ENCODE assay signal across 12 cellular contexts in genomic region chr22:22348127-22348814, GRCh38.
DNase-seq lines count a peak whose midpoint lies in the region; ATAC-seq and TF ChIP-seq lines count a peak whose summit lies in the region.
"Had no signal": no experiment of that assay in that cellular context is flagged by ENCODE, and none has a peak within 500 bp of the region (broad histone marks: within the 10 kb centered on the region; RNA-seq: fewer than 3 reads in every experiment).

No MANE protein-coding gene starts in this region.

- H3K36me3 ChIP-seq in kidney epithelial cell (ENCODE audit: control insufficient read depth, insufficient read depth, low read length) (no peaks in the 10 kb centered on the region), heart right ventricle (no peaks in the 10 kb centered on the region)
- H3K36me3 ChIP-seq: colonic mucosa had no signal

- 37 to 48% methylated on average over 5 of the region's 5 CpGs for WGBS in heart right ventricle, 2 donors

- intact Hi-C loops in CD14-positive monocyte (cut with micrococcal nuclease) (no loop called here), heart right ventricle (cut with DNase I) (loop anchor here in 3 of 10 donors (1.0 to 10.0 kb wide), 3 partner anchors 50 to 777 kb away; partner anchors contain the start of gene IGLL5 (in 1 of the 3))

- H3K36me3 Mint-ChIP-seq in CD14-positive monocyte: no peaks in the 10 kb centered on the region

- peaks cover 19% of the 10 kb centered on the region for H3K4me1 Mint-ChIP-seq in CD14-positive monocyte

- TF ChIP-seq CTCF in GM12873 (IDR thresholded peaks at IDR 0.05; ENCODE audit: insufficient read depth, low read depth, low read length, missing control alignments) (peak; percentile 37), kidney epithelial cell (IDR thresholded peaks at IDR 0.05; ENCODE audit: insufficient read depth, low read length, poor library complexity, severe bottlenecking) (peak; percentile 29), CD14-positive monocyte (IDR thresholded peaks at IDR 0.05) (no peak), heart right ventricle (IDR thresholded peaks at IDR 0.05) (peak in 2 of 9 donors; percentile 11 to 18)

- DNase-seq in Ammon's horn (ENCODE audit: low spot score) (peak; percentile 89), UCSD-AML1 (lab: John Stamatoyannopoulos, UW; ENCODE audit: unreplicated experiment) (peak; percentile 32), kidney epithelial cell (ENCODE audit: low read depth) (no peak), CD14-positive monocyte (ENCODE audit: low spot score) (no peak), heart right ventricle (no peak)
- DNase-seq in effector CD8-positive, alpha-beta T cell (lab: John Stamatoyannopoulos, UW): no peak
- DNase-seq: colonic mucosa; NCI-H345; stimulated activated CD4-positive, alpha-beta T cell treated with anti-CD3 and anti-CD28 coated beads, Interleukin-4, amount 100 ng/mL, for 24 hours had no signal

- H3K27ac ChIP-seq in heart right ventricle: no peak overlapping the region
- H3K27ac ChIP-seq: colonic mucosa had no signal

- H3K4me1 ChIP-seq in heart right ventricle: peaks cover 0 to 11% (median 0%) of the 10 kb centered on the region in 9 donors
- H3K4me1 ChIP-seq: colonic mucosa had no signal

- ATAC-seq in HG03139 (IDR thresholded peaks at IDR 0.05; ENCODE audit: unreplicated experiment) (no peak), heart right ventricle (no peak)

- H3K9me3 Mint-ChIP-seq in CD14-positive monocyte: no peaks in the 10 kb centered on the region

- no peaks in the 10 kb centered on the region for H3K9me3 ChIP-seq in heart right ventricle
- H3K9me3 ChIP-seq: colonic mucosa had no signal

- peak overlapping the region in 1 of 7 donors; percentile 37 for H3K27ac Mint-ChIP-seq in CD14-positive monocyte

- no peak overlapping the region for H3K4me3 Mint-ChIP-seq in CD14-positive monocyte

- no peak overlapping the region for H3K4me3 ChIP-seq in kidney epithelial cell (ENCODE audit: low read depth, low read length)
- no peak overlapping the region for H3K4me3 ChIP-seq in heart right ventricle
- H3K4me3 ChIP-seq: colonic mucosa, lung had no signal

- peaks cover 2 to 11% (median 9%) of the 10 kb centered on the region in 3 donors for H3K27me3 Mint-ChIP-seq in CD14-positive monocyte (ENCODE audit: low read depth in 3 of 3)

- H3K27me3 ChIP-seq in kidney epithelial cell (ENCODE audit: control insufficient read depth, insufficient read depth, low read length) (peaks cover 12% of the 10 kb centered on the region), heart right ventricle (peaks cover 0 to 67% (median 47%) of the 10 kb centered on the region in 7 donors)
- H3K27me3 ChIP-seq: colonic mucosa had no signal

Comparison
In these comparisons a context has a peak if more than half of its experiments do, and no peak if none do; other contexts are left out.
1. DNase-seq: peak in Ammon's horn (single experiment) and UCSD-AML1 (single experiment); none in kidney epithelial cell (single experiment), effector CD8-positive, alpha-beta T cell (single experiment), CD14-positive monocyte (single experiment) and heart right ventricle (0 of 2).